ENCODE assay signal across 14 cellular contexts in the genomic region with DNA sequence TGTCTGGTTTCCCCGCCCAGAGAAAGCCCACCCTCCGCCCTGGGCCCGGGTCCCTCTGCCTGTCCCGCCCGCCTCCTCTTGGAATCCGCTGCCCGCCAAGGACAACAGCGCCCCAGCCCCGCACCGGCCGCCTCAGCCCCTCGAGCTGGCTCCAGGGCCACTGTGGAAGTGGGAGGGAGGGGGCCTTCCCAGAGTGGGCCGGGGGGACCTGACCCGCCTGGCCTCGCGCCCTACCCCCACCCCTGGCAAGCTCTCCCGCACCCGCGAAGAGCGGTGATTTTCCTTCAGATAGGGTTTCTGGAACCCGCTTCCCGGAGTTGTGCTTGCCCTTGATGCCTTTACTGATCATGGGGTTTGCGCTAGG. TPM values are rescaled to one million over a fixed set of nuclear protein-coding genes. Genes with fewer than 3 reads are reported as not detected.
DNase-seq lines count a peak whose midpoint lies in the region; ATAC-seq, FAIRE-seq and TF ChIP-seq lines count a peak whose summit lies in the region.
"Had no signal": no experiment of that assay in that cellular context is flagged by ENCODE, and none has a peak within 500 bp of the region (broad histone marks: within the 10 kb centered on the region; RNA-seq: fewer than 3 reads in every experiment).

No MANE protein-coding gene starts in this region.

- H3K9me3 Mint-ChIP-seq in activated naive CD4-positive, alpha-beta T cell treated with anti-CD3 and anti-CD28 coated beads for 36 hours, result no peaks in the 10 kb centered on the region
- H3K9me3 Mint-ChIP-seq in stimulated activated naive B cell treated with anti-CD40 and anti-IgM and Interleukin-4, amounts not matched to agents 10 μg/mL and 1 μg/mL and 100 μg/mL, for 72 hours, result peaks cover 0 to 9% of the 10 kb centered on the region in 2 donors

- no peaks in the 10 kb centered on the region for H3K9me3 ChIP-seq in SK-N-MC (ENCODE audit: low read depth, low read length)
- no peaks in the 10 kb centered on the region for H3K9me3 ChIP-seq in endothelial cell of umbilical vein (replicated peaks; ENCODE audit: control insufficient read depth, insufficient read depth, low read length)
- no peaks in the 10 kb centered on the region for H3K9me3 ChIP-seq in adrenal gland (replicated peaks in 1 of 3)
- H3K9me3 ChIP-seq: esophagus squamous epithelium, pancreas, vagina had no signal

- dilution Hi-C loops in endothelial cell of umbilical vein (cut with MboI; ENCODE audit: extremely low pct_ligation_motif_present, low sequenced_read_pairs), result no loop called here

- no peaks in the 10 kb centered on the region for H4K20me1 ChIP-seq in endothelial cell of umbilical vein (replicated peaks; ENCODE audit: control insufficient read depth, extremely low read depth, insufficient read depth, low read length)

- FAIRE-seq in endothelial cell of umbilical vein (lab: Jason Lieb, UNC), result no peak
- FAIRE-seq: pancreas had no signal

- peaks cover 44% of the 10 kb centered on the region for H3K27me3 Mint-ChIP-seq in activated naive CD4-positive, alpha-beta T cell treated with anti-CD3 and anti-CD28 coated beads for 36 hours (ENCODE audit: low read depth)
- H3K27me3 Mint-ChIP-seq in stimulated activated naive B cell treated with anti-CD40 and anti-IgM and Interleukin-4, amounts not matched to agents 10 μg/mL and 1 μg/mL and 100 μg/mL, for 72 hours, result peaks cover 29 to 49% of the 10 kb centered on the region in 2 donors

- WGBS in adrenal gland, 4 donors, result 3 to 6% (median 5%) methylated on average over 11 to 23 of the region's 23 CpGs

- H3K4me1 Mint-ChIP-seq in activated naive CD4-positive, alpha-beta T cell treated with anti-CD3 and anti-CD28 coated beads for 36 hours (ENCODE audit: low read depth), result peaks cover 40% of the 10 kb centered on the region
- peaks cover 30 to 50% of the 10 kb centered on the region in 2 donors for H3K4me1 Mint-ChIP-seq in stimulated activated naive B cell treated with anti-CD40 and anti-IgM and Interleukin-4, amounts not matched to agents 10 μg/mL and 1 μg/mL and 100 μg/mL, for 72 hours

- H3K4me1 ChIP-seq in endothelial cell of umbilical vein (ENCODE audit: control insufficient read depth, extremely low read depth, insufficient read depth, low read length) (peaks cover 13% of the 10 kb centered on the region), adrenal gland (replicated peaks in 1 of 2) (peaks cover 13 to 30% of the 10 kb centered on the region in 2 donors)

- H3K9ac ChIP-seq in SK-N-MC (ENCODE audit: insufficient read length) (no peak overlapping the region), endothelial cell of umbilical vein (replicated peaks; ENCODE audit: extremely low read depth, insufficient read depth, low read length) (no peak overlapping the region)

- H3K4me3 ChIP-seq in SK-N-MC (peak overlapping the region; percentile 73), endothelial cell of umbilical vein (replicated peaks in 1 of 3; ENCODE audit: insufficient read depth in 1 of 3, low read depth in 1 of 3, low read length in 3 of 3) (no peak overlapping the region), adrenal gland (no peak overlapping the region)

- no peak for TF ChIP-seq CTCF in endothelial cell of umbilical vein (IDR thresholded peaks at IDR 0.05; ENCODE audit: extremely low read depth in 1 of 2, insufficient read depth in 1 of 2, low read depth in 1 of 2, low read length in 2 of 2)
- no peak for TF ChIP-seq CTCF in adrenal gland (IDR thresholded peaks at IDR 0.05)

- ATAC-seq in stimulated activated naive B cell treated with anti-CD40 and anti-IgM and Interleukin-4, amounts not matched to agents 10 μg/mL and 1 μg/mL and 100 μg/mL, for 72 hours (replicated peaks), result no peak
- no peak for ATAC-seq in GM18511 (IDR thresholded peaks at IDR 0.05; ENCODE audit: unreplicated experiment)
- ATAC-seq: pancreas had no signal

- H3K27ac Mint-ChIP-seq in activated naive CD4-positive, alpha-beta T cell treated with anti-CD3 and anti-CD28 coated beads for 36 hours, result no peak overlapping the region
- H3K27ac Mint-ChIP-seq in stimulated activated naive B cell treated with anti-CD40 and anti-IgM and Interleukin-4, amounts not matched to agents 10 μg/mL and 1 μg/mL and 100 μg/mL, for 72 hours, result peak overlapping the region; percentile 95

- H3K36me3 Mint-ChIP-seq in activated naive CD4-positive, alpha-beta T cell treated with anti-CD3 and anti-CD28 coated beads for 36 hours (ENCODE audit: low read depth), result no peaks in the 10 kb centered on the region
- H3K36me3 Mint-ChIP-seq in stimulated activated naive B cell treated with anti-CD40 and anti-IgM and Interleukin-4, amounts not matched to agents 10 μg/mL and 1 μg/mL and 100 μg/mL, for 72 hours, result peaks cover 13 to 19% of the 10 kb centered on the region in 2 donors

- no peak overlapping the region for H3K4me2 ChIP-seq in endothelial cell of umbilical vein (ENCODE audit: insufficient read depth, low read length)

- H3K27ac ChIP-seq in SK-N-MC (peak overlapping the region; percentile 92), endothelial cell of umbilical vein (ENCODE audit: insufficient read depth, low read depth, low read length) (no peak overlapping the region), adrenal gland (no peak overlapping the region)
- H3K27ac ChIP-seq: esophagus squamous epithelium, pancreas, vagina had no signal

- DNase-seq in activated naive CD4-positive, alpha-beta T cell treated with anti-CD3 and anti-CD28 coated beads for 36 hours, result no peak
- DNase-seq in activated naive CD4-positive, alpha-beta T cell (lab: John Stamatoyannopoulos, UW), result no peak
- DNase-seq in SK-N-MC (ENCODE audit: low read depth, low spot score) (no peak), endothelial cell of umbilical vein (ENCODE audit: low read depth, low spot score) (no peak), adrenal gland (no peak), OCI-M2 (lab: John Stamatoyannopoulos, UW; ENCODE audit: unreplicated experiment) (no peak)
- no peak for DNase-seq in stimulated activated naive B cell treated with anti-CD40 and anti-IgM and Interleukin-4, amounts not matched to agents 10 μg/mL and 1 μg/mL and 100 μg/mL, for 72 hours
- DNase-seq: central memory CD4-positive, alpha-beta T cell; esophagus squamous epithelium; HCEC 1CT; NCI-H524 treated with DMSO at 0.1 percent for 48 hours had no signal

- H2AFZ ChIP-seq in endothelial cell of umbilical vein (ENCODE audit: low read depth, low read length), result no peak overlapping the region

- peaks cover 17% of the 10 kb centered on the region for H3K36me3 ChIP-seq in SK-N-MC (ENCODE audit: insufficient read depth, low read length)
- no peaks in the 10 kb centered on the region for H3K36me3 ChIP-seq in endothelial cell of umbilical vein (ENCODE audit: control insufficient read depth in 2 of 2, extremely low read depth in 1 of 2, insufficient read depth in 2 of 2, low read length in 2 of 2)
- no peaks in the 10 kb centered on the region for H3K36me3 ChIP-seq in adrenal gland (replicated peaks in 1 of 2)
- H3K36me3 ChIP-seq: pancreas, vagina had no signal

- intact Hi-C loops in activated naive CD4-positive, alpha-beta T cell treated with anti-CD3 and anti-CD28 coated beads for 36 hours (cut with micrococcal nuclease), result loop anchor here (5.0 kb wide), 2 partner anchors 348 to 463 kb away; partner anchors contain the start of genes EIF4A3 and RNF213
- intact Hi-C loops in endothelial cell of umbilical vein (cut with micrococcal nuclease) (no loop called here), adrenal gland (cut with DNase I) (loop anchor here in 1 of 2 donors (2.0 kb wide), 1 partner anchor 42 kb away; no protein-coding TSS in a partner anchor)

- TF ChIP-seq POLR2A in endothelial cell of umbilical vein (IDR thresholded peaks at IDR 0.05; ENCODE audit: low read depth, low read length), result no peak
- TF ChIP-seq POLR2A in adrenal gland (IDR thresholded peaks at IDR 0.05), result no peak

- POLR2A ChIA-PET in endothelial cell of umbilical vein (lab: Charles Lee), result no interaction called here

- BruUV-seq in endothelial cell of umbilical vein (replicated peaks; lab: Mats Ljungman, UMichigan), result no TSS peak

- CTCF ChIA-PET in activated naive CD4-positive, alpha-beta T cell treated with anti-CD3 and anti-CD28 coated beads for 36 hours (lab: Charles Lee), result interaction anchor here (1.1 to 1.2 kb wide), 2 partner anchors 12 to 40 kb away, joined by 5 to 6 read pairs; partner anchors contain the start of gene CBX4
- CTCF ChIA-PET in endothelial cell of umbilical vein (lab: Charles Lee), result interaction anchor here (1.4 to 3.2 kb wide), 3 partner anchors 8 to 53 kb away, joined by 3 to 20 read pairs (median 5); no protein-coding TSS in a partner anchor

- peaks cover 55 to 65% of the 10 kb centered on the region in 2 experiments for H3K27me3 ChIP-seq in endothelial cell of umbilical vein (ENCODE audit: control insufficient read depth in 2 of 2, insufficient read depth in 2 of 2, low read length in 2 of 2)
- peaks cover 64% of the 10 kb centered on the region for H3K27me3 ChIP-seq in adrenal gland

- H3K4me3 Mint-ChIP-seq in activated naive CD4-positive, alpha-beta T cell treated with anti-CD3 and anti-CD28 coated beads for 36 hours, result peak overlapping the region; percentile 31
- H3K4me3 Mint-ChIP-seq in stimulated activated naive B cell treated with anti-CD40 and anti-IgM and Interleukin-4, amounts not matched to agents 10 μg/mL and 1 μg/mL and 100 μg/mL, for 72 hours, result peak overlapping the region; percentile 66 to 69

- no peaks in the 10 kb centered on the region for H3K9me1 ChIP-seq in endothelial cell of umbilical vein (replicated peaks; ENCODE audit: control insufficient read depth, extremely low read depth, insufficient read depth, low read length)

- no peaks in the 10 kb centered on the region for H3K79me2 ChIP-seq in endothelial cell of umbilical vein (ENCODE audit: control insufficient read depth, insufficient read depth, low read length)

RNA-seq across cellular contexts. Expression of gene CBX8, which starts 2.3 kb away (rescaled TPM):
- total RNA-seq in activated naive CD4-positive, alpha-beta T cell treated with anti-CD3 and anti-CD28 coated beads for 36 hours, result 1 to 10 TPM; 3.8 to 3.9 TPM
- total RNA-seq in endothelial cell of umbilical vein, result 3.1 TPM in 2 replicates
- 0.49 and 0.69 TPM in 2 replicates for polyA plus RNA-seq in endothelial cell of umbilical vein
- polyA plus RNA-seq in endothelial cell of umbilical vein (2011; cell fraction: cytosol; rRNA removed), result 0.28 and 0.41 TPM in 2 replicates
- 0.40 and 1.1 TPM in 2 replicates for polyA plus RNA-seq in endothelial cell of umbilical vein (2011; cell fraction: nucleus; rRNA removed)
- polyA plus RNA-seq in endothelial cell of umbilical vein (2012), result 1.4 and 1.8 TPM in 2 replicates
- polyA minus RNA-seq in endothelial cell of umbilical vein, result 0.25 and 1.1 TPM in 2 replicates
- polyA minus RNA-seq in endothelial cell of umbilical vein (2011; cell fraction: cytosol; rRNA and poly(A)+ RNA removed), result 2.4 TPM
- 0.19 and 0.34 TPM in 2 replicates for polyA minus RNA-seq in endothelial cell of umbilical vein (2011; cell fraction: nucleus; rRNA and poly(A)+ RNA removed)
- 10 to 100 TPM in 1 of 8 donors, 1 to 10 TPM in 6, under 1 TPM in 1; 0.85 to 10.6 (median 5.5) TPM for total RNA-seq in adrenal gland
- 1 to 10 TPM; 1.0 to 7.4 (median 4.4) TPM for polyA plus RNA-seq in adrenal gland

RNA-seq across cellular contexts. Expression of gene CBX2, which starts 21.2 kb away (rescaled TPM):
- 1 to 10 TPM; 5.2 to 5.8 TPM for total RNA-seq in activated naive CD4-positive, alpha-beta T cell treated with anti-CD3 and anti-CD28 coated beads for 36 hours
- 19.8 and 20.0 TPM in 2 replicates for total RNA-seq in endothelial cell of umbilical vein
- 10.5 and 12.6 TPM in 2 replicates for polyA plus RNA-seq in endothelial cell of umbilical vein
- 8.4 and 9.0 TPM in 2 replicates for polyA plus RNA-seq in endothelial cell of umbilical vein (2011; cell fraction: cytosol; rRNA removed)
- 11.0 and 11.7 TPM in 2 replicates for polyA plus RNA-seq in endothelial cell of umbilical vein (2011; cell fraction: nucleus; rRNA removed)
- polyA plus RNA-seq in endothelial cell of umbilical vein (2012), result 9.3 and 9.8 TPM in 2 replicates
- polyA minus RNA-seq in endothelial cell of umbilical vein, result 11.0 and 12.1 TPM in 2 replicates
- polyA minus RNA-seq in endothelial cell of umbilical vein (2011; cell fraction: cytosol; rRNA and poly(A)+ RNA removed), result 23.6 TPM
- polyA minus RNA-seq in endothelial cell of umbilical vein (2011; cell fraction: nucleus; rRNA and poly(A)+ RNA removed), result 3.8 and 6.0 TPM in 2 replicates
- total RNA-seq in adrenal gland, result 1 to 10 TPM in 2 of 8 donors, under 1 TPM in 6; 0.06 to 1.8 (median 0.69) TPM
- polyA plus RNA-seq in adrenal gland, result under 1 TPM; 0.26 to 0.97 (median 0.88) TPM

RNA-seq across cellular contexts. Expression of gene CBX4, which starts 40.1 kb away (rescaled TPM):
- total RNA-seq in activated naive CD4-positive, alpha-beta T cell treated with anti-CD3 and anti-CD28 coated beads for 36 hours, result 10 to 100 TPM; 22.7 to 26.3 TPM
- total RNA-seq in endothelial cell of umbilical vein (12.3 TPM in 2 replicates), adrenal gland (10 to 100 TPM; 15.1 to 39.3 (median 25.0) TPM)
- polyA plus RNA-seq in endothelial cell of umbilical vein (7.0 and 9.3 TPM in 2 replicates), adrenal gland (10 to 100 TPM in 1 of 3 donors, 1 to 10 TPM in 2; 5.4 to 10.1 (median 7.6) TPM)
- polyA plus RNA-seq in endothelial cell of umbilical vein (2011; cell fraction: cytosol; rRNA removed), result 3.9 and 5.3 TPM in 2 replicates
- polyA plus RNA-seq in endothelial cell of umbilical vein (2011; cell fraction: nucleus; rRNA removed), result 4.6 and 5.5 TPM in 2 replicates
- polyA plus RNA-seq in endothelial cell of umbilical vein (2012), result 3.4 and 5.9 TPM in 2 replicates
- 2.9 and 3.6 TPM in 2 replicates for polyA minus RNA-seq in endothelial cell of umbilical vein
- polyA minus RNA-seq in endothelial cell of umbilical vein (2011; cell fraction: cytosol; rRNA and poly(A)+ RNA removed), result 36.5 TPM
- polyA minus RNA-seq in endothelial cell of umbilical vein (2011; cell fraction: nucleus; rRNA and poly(A)+ RNA removed), result 2.4 and 3.1 TPM in 2 replicates
